ENCODE assay signal across 1 cellular context in the genomic region with DNA sequence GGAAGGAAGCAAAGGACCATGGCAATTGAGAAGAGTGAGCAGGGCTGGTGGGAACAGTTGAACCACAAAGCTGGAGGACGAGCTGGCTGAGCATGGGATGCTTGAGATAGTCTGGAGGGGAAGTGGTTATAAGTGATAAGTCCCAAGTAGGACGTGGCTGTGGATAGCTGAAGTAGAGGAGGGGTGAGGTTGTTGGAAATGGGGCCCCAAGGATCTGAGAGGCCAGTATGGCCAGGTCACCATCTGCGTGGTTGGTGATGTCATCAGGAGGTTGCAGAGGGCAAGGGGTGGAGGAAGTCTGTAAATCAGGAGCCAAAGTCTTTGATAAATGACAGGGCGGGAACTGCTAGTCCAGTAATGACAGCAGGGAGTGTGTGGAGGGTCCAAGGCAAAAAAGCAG.
TF ChIP-seq lines count a peak whose summit lies in the region.

No MANE protein-coding gene starts in this region.

TF ChIP-seq in SK-N-SH treated with all-trans-retinoic acid at 6 μM for 48 hours, 23 proteins besides CTCF, POLR2A, EP300 and RAD21 (continued from another document):
- TF ChIP-seq ZNF70 (CRISPR knock-in tag; IDR thresholded peaks at IDR 0.05) = no peak
- TF ChIP-seq CSDC2 (CRISPR knock-in tag; IDR thresholded peaks at IDR 0.05) = no peak
- no peak for TF ChIP-seq ZFP30 (CRISPR knock-in tag; IDR thresholded peaks at IDR 0.05)
TF ChIP-seq in SK-N-SH treated with all-trans-retinoic acid at 6 μM for 48 hours: peak in this region for 0.
